Comparison of ENCODE assay signal across 1 cellular context in genomic region chr12:131808744-131809371, GRCh38.
TF ChIP-seq lines count a peak whose summit lies in the region.

No MANE protein-coding gene starts in this region.

TF ChIP-seq in GM23338, 12 proteins besides CTCF, POLR2A, EP300 and RAD21 (continued from another document):
- TF ChIP-seq NANOG (IDR thresholded peaks at IDR 0.05; ENCODE audit: borderline replicate concordance): no peak
- TF ChIP-seq ZNF331 (CRISPR knock-in tag; IDR thresholded peaks at IDR 0.05; ENCODE audit: low read depth): no peak
- TF ChIP-seq ZNF114 (CRISPR knock-in tag; IDR thresholded peaks at IDR 0.05): no peak
- TF ChIP-seq ZNF462 (CRISPR knock-in tag; IDR thresholded peaks at IDR 0.05): no peak
